ENCODE assay signal across 27 cellular contexts in the genomic region with DNA sequence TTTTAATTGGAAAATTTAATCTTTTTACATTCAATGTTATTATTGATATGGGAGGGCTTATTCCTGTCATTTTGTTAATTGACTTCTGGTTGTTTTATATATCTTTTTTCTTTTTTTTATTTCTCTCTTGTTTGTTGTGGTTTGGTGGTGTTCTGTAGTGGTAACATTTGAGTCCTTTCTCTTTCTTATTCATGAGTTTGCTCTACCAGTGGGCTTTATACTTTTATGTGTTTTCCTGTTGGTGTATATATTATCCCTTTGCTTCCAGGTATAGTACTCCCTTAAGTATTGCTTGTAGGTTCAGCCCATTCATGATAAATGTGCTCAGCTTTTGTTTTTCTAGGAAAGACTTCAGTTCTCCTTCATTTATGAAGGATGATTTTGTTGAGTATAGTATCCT.
"Had no signal": no experiment of that assay in that cellular context is flagged by ENCODE, and none has a peak within 500 bp of the region (broad histone marks: within the 10 kb centered on the region; RNA-seq: fewer than 3 reads in every experiment).

No MANE protein-coding gene starts in this region.

- H3K27me3 Mint-ChIP-seq: activated B cell treated with CpG ODN at 0.5 μM for 24 hours; activated CD4-positive, alpha-beta memory T cell treated with anti-CD3 and anti-CD28 coated beads, Interleukin-2, amount 10 ng/mL, durations not matched to agents 7 days and 5 days; activated CD4-positive, alpha-beta T cell treated with anti-CD3 and anti-CD28 coated beads, Interleukin-2, amount 10 ng/mL, durations not matched to agents 24 days and 14 days; activated naive CD4-positive, alpha-beta T cell treated with anti-CD3 and anti-CD28 coated beads, Interleukin-2, amount 10 ng/mL, durations not matched to agents 7 days and 5 days; brain; T-cell had no signal

- DNase-seq: activated B cell treated with CpG ODN at 0.5 μM for 24 hours; activated CD4-positive, alpha-beta memory T cell treated with anti-CD3 and anti-CD28 coated beads, Interleukin-2, amount 10 ng/mL, durations not matched to agents 7 days and 5 days; activated CD4-positive, alpha-beta T cell treated with anti-CD3 and anti-CD28 coated beads for 1 hour; activated CD4-positive, alpha-beta T cell treated with anti-CD3 and anti-CD28 coated beads, Interleukin-2, amount 10 ng/mL, durations not matched to agents 24 days and 14 days; activated CD8-positive, alpha-beta memory T cell treated with anti-CD3 and anti-CD28 coated beads, Interleukin-2, amount 50 U/mL, for 48 hours; activated gamma-delta T cell treated with Interleukin-2 at 50 U/mL for 16 hours; activated naive CD4-positive, alpha-beta T cell treated with anti-CD3 and anti-CD28 coated beads, Interleukin-2, amount 10 ng/mL, durations not matched to agents 7 days and 5 days; activated T-cell treated with anti-CD3 and anti-CD28 coated beads, Interleukin-2, amount 50 U/mL, for 1 hour; amniotic stem cell; MV-4-11; NCI-H1105; NCI-H1436; NCI-H1694 treated with DMSO at 0.1 percent for 48 hours; NCI-H2029 treated with DMSO at 0.1 percent for 48 hours; NCI-H345; NCI-H510A; NCI-H526 treated with DMSO at 0.1 percent for 48 hours; NCI-H82; RPMI8226; T-cell; T-helper 2 cell; T1000 had no signal

- H3K4me1 Mint-ChIP-seq: brain had no signal

- ATAC-seq: Panc1, Right ventricle myocardium inferior, T-cell had no signal

- H3K4me3 Mint-ChIP-seq: activated B cell treated with CpG ODN at 0.5 μM for 24 hours; activated CD4-positive, alpha-beta memory T cell treated with anti-CD3 and anti-CD28 coated beads, Interleukin-2, amount 10 ng/mL, durations not matched to agents 7 days and 5 days; activated CD4-positive, alpha-beta T cell treated with anti-CD3 and anti-CD28 coated beads, Interleukin-2, amount 10 ng/mL, durations not matched to agents 24 days and 14 days; activated naive CD4-positive, alpha-beta T cell treated with anti-CD3 and anti-CD28 coated beads, Interleukin-2, amount 10 ng/mL, durations not matched to agents 7 days and 5 days; brain; T-cell had no signal

- H3K4me3 ChIP-seq: SK-N-MC had no signal

- H3K27ac ChIP-seq: KMS-11, SK-N-MC had no signal

- H3K27ac Mint-ChIP-seq: activated B cell treated with CpG ODN at 0.5 μM for 24 hours; activated CD4-positive, alpha-beta memory T cell treated with anti-CD3 and anti-CD28 coated beads, Interleukin-2, amount 10 ng/mL, durations not matched to agents 7 days and 5 days; activated CD4-positive, alpha-beta T cell treated with anti-CD3 and anti-CD28 coated beads, Interleukin-2, amount 10 ng/mL, durations not matched to agents 24 days and 14 days; activated naive CD4-positive, alpha-beta T cell treated with anti-CD3 and anti-CD28 coated beads, Interleukin-2, amount 10 ng/mL, durations not matched to agents 7 days and 5 days; brain; T-cell had no signal
